1 cellular context compared by ENCODE assay signal in the genomic region with DNA sequence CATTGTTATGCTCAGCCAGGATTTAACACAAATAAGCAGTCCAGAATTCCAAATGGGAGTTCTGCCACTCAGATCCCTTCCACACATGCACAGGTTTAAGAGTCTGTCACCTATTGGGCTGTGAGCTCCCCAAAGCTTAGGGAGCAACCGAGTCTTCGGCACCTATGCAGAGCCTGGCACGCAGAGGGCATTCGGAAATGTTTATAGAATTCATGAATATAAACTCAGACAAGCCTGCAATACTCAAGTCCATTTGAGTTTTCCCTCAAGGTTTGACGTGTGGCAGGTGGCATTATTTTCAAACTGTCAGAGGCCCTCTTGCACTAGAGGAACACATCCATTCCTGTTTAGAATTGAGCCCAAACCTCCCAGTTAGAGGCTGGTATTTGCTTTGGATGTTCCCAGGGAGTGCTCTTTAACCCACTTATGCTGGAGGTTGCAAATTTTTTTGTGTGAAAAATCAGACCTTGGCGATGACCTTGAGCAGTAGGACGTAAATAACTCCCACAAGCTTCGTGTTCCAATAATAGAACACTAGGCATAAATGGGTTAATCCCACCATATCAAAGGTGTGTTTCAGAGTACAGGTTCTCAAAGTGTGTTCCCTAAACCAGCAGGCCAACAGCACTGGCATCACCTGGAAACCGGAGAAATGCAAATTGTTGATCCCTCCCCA.
TF ChIP-seq lines count a peak whose summit lies in the region.

No MANE protein-coding gene starts in this region.

TF ChIP-seq in HepG2, 621 proteins besides CTCF, POLR2A, EP300 and RAD21 (continued from another document and continues in another):
- TF ChIP-seq, protein P1, sequence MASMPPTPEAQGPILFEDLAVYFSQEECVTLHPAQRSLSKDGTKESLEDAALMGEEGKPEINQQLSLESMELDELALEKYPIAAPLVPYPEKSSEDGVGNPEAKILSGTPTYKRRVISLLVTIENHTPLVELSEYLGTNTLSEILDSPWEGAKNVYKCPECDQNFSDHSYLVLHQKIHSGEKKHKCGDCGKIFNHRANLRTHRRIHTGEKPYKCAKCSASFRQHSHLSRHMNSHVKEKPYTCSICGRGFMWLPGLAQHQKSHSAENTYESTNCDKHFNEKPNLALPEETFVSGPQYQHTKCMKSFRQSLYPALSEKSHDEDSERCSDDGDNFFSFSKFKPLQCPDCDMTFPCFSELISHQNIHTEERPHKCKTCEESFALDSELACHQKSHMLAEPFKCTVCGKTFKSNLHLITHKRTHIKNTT (CRISPR knock-in tag; IDR thresholded peaks at IDR 0.05), result no peak
- TF ChIP-seq ZNF646 (CRISPR knock-in tag; IDR thresholded peaks at IDR 0.05), result no peak
- TF ChIP-seq, protein P2, sequence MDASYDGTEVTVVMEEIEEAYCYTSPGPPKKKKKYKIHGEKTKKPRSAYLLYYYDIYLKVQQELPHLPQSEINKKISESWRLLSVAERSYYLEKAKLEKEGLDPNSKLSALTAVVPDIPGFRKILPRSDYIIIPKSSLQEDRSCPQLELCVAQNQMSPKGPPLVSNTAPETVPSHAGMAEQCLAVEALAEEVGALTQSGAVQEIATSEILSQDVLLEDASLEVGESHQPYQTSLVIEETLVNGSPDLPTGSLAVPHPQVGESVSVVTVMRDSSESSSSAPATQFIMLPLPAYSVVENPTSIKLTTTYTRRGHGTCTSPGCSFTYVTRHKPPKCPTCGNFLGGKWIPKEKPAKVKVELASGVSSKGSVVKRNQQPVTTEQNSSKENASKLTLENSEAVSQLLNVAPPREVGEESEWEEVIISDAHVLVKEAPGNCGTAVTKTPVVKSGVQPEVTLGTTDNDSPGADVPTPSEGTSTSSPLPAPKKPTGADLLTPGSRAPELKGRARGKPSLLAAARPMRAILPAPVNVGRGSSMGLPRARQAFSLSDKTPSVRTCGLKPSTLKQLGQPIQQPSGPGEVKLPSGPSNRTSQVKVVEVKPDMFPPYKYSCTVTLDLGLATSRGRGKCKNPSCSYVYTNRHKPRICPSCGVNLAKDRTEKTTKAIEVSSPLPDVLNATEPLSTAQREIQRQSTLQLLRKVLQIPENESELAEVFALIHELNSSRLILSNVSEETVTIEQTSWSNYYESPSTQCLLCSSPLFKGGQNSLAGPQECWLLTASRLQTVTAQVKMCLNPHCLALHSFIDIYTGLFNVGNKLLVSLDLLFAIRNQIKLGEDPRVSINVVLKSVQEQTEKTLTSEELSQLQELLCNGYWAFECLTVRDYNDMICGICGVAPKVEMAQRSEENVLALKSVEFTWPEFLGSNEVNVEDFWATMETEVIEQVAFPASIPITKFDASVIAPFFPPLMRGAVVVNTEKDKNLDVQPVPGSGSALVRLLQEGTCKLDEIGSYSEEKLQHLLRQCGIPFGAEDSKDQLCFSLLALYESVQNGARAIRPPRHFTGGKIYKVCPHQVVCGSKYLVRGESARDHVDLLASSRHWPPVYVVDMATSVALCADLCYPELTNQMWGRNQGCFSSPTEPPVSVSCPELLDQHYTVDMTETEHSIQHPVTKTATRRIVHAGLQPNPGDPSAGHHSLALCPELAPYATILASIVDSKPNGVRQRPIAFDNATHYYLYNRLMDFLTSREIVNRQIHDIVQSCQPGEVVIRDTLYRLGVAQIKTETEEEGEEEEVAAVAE (CRISPR knock-in tag; IDR thresholded peaks at IDR 0.05; ENCODE audit: borderline replicate concordance), result 0 out of 2 replicates have a peak, but pooled peaks have one; percentile 55
- no peak for TF ChIP-seq NCOA1 (CRISPR knock-in tag; IDR thresholded peaks at IDR 0.05)
- TF ChIP-seq DMTF1 (CRISPR knock-in tag; IDR thresholded peaks at IDR 0.05), result no peak
- TF ChIP-seq, protein P3, sequence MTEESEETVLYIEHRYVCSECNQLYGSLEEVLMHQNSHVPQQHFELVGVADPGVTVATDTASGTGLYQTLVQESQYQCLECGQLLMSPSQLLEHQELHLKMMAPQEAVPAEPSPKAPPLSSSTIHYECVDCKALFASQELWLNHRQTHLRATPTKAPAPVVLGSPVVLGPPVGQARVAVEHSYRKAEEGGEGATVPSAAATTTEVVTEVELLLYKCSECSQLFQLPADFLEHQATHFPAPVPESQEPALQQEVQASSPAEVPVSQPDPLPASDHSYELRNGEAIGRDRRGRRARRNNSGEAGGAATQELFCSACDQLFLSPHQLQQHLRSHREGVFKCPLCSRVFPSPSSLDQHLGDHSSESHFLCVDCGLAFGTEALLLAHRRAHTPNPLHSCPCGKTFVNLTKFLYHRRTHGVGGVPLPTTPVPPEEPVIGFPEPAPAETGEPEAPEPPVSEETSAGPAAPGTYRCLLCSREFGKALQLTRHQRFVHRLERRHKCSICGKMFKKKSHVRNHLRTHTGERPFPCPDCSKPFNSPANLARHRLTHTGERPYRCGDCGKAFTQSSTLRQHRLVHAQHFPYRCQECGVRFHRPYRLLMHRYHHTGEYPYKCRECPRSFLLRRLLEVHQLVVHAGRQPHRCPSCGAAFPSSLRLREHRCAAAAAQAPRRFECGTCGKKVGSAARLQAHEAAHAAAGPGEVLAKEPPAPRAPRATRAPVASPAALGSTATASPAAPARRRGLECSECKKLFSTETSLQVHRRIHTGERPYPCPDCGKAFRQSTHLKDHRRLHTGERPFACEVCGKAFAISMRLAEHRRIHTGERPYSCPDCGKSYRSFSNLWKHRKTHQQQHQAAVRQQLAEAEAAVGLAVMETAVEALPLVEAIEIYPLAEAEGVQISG (CRISPR knock-in tag; IDR thresholded peaks at IDR 0.05), result 0 out of 2 replicates have a peak, but pooled peaks have one; percentile 9
- TF ChIP-seq ZNF747 (CRISPR knock-in tag; IDR thresholded peaks at IDR 0.05; ENCODE audit: borderline replicate concordance), result no peak
- no peak for TF ChIP-seq ZZZ3 (CRISPR knock-in tag; IDR thresholded peaks at IDR 0.05; ENCODE audit: borderline replicate concordance)
- TF ChIP-seq RBAK (CRISPR knock-in tag; IDR thresholded peaks at IDR 0.05), result no peak
- TF ChIP-seq ZNF251 (CRISPR knock-in tag; IDR thresholded peaks at IDR 0.05), result no peak
- TF ChIP-seq CREBL2 (CRISPR knock-in tag; IDR thresholded peaks at IDR 0.05; ENCODE audit: borderline replicate concordance), result no peak
- TF ChIP-seq, protein P4, sequence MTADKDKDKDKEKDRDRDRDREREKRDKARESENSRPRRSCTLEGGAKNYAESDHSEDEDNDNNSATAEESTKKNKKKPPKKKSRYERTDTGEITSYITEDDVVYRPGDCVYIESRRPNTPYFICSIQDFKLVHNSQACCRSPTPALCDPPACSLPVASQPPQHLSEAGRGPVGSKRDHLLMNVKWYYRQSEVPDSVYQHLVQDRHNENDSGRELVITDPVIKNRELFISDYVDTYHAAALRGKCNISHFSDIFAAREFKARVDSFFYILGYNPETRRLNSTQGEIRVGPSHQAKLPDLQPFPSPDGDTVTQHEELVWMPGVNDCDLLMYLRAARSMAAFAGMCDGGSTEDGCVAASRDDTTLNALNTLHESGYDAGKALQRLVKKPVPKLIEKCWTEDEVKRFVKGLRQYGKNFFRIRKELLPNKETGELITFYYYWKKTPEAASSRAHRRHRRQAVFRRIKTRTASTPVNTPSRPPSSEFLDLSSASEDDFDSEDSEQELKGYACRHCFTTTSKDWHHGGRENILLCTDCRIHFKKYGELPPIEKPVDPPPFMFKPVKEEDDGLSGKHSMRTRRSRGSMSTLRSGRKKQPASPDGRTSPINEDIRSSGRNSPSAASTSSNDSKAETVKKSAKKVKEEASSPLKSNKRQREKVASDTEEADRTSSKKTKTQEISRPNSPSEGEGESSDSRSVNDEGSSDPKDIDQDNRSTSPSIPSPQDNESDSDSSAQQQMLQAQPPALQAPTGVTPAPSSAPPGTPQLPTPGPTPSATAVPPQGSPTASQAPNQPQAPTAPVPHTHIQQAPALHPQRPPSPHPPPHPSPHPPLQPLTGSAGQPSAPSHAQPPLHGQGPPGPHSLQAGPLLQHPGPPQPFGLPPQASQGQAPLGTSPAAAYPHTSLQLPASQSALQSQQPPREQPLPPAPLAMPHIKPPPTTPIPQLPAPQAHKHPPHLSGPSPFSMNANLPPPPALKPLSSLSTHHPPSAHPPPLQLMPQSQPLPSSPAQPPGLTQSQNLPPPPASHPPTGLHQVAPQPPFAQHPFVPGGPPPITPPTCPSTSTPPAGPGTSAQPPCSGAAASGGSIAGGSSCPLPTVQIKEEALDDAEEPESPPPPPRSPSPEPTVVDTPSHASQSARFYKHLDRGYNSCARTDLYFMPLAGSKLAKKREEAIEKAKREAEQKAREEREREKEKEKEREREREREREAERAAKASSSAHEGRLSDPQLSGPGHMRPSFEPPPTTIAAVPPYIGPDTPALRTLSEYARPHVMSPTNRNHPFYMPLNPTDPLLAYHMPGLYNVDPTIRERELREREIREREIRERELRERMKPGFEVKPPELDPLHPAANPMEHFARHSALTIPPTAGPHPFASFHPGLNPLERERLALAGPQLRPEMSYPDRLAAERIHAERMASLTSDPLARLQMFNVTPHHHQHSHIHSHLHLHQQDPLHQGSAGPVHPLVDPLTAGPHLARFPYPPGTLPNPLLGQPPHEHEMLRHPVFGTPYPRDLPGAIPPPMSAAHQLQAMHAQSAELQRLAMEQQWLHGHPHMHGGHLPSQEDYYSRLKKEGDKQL (CRISPR knock-in tag; IDR thresholded peaks at IDR 0.05; ENCODE audit: low read depth), result no peak
- TF ChIP-seq ZNF713 (CRISPR knock-in tag; IDR thresholded peaks at IDR 0.05), result no peak
- peak; percentile 70 for TF ChIP-seq PAXIP1 (CRISPR knock-in tag; conservative IDR thresholded peaks at IDR 0.05)
- no peak for TF ChIP-seq SIN3B (IDR thresholded peaks at IDR 0.05; ENCODE audit: low read length)
- no peak for TF ChIP-seq NFATC3 (CRISPR knock-in tag; IDR thresholded peaks at IDR 0.05)
- no peak for TF ChIP-seq ADNP (CRISPR knock-in tag; IDR thresholded peaks at IDR 0.05)
